In the genomic region with DNA sequence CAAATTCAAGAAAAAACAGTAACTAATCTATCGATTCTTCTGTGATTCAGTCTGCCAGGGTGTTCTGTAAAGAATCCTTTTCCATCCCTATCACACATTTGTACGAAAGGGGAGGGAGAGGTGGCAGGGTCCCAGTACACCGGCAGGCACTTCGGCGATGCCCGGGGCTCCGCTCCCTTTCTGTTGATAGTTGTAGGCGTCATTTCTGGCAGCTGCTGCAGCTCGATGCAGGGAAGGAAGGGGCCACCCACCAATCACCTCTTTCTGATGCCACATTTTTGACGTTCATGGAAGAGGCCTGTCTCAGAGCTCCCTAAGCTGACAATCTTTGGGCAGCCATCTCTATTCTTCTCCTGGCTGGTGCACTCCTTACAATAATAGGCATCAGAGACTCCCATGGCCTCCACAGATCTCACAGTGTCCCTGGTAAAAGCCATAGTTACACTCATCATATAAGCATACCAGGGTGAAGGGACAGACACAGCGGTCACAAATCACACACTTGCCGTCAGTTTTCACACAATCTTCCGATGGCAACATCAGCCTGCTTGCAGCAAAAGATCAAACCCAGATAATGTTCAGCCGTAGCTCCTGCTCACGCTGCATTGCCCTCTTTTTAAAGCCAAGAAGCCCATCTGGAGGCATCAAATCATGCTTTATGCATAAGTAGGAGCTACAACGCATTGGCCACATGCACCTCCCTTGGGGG, we compare ENCODE assay signal across 16 cellular contexts.
DNase-seq lines count a peak whose midpoint lies in the region; ATAC-seq and TF ChIP-seq lines count a peak whose summit lies in the region.
"Had no signal": no experiment of that assay in that cellular context is flagged by ENCODE, and none has a peak within 500 bp of the region (broad histone marks: within the 10 kb centered on the region; RNA-seq: fewer than 3 reads in every experiment).

No MANE protein-coding gene starts in this region.

- no peak for ATAC-seq in activated naive CD4-positive, alpha-beta T cell treated with anti-CD3 and anti-CD28 coated beads, Interleukin-2, amount 50 U/mL, for 72 hours
- ATAC-seq in GM21423 (IDR thresholded peaks at IDR 0.05; ENCODE audit: unreplicated experiment) = no peak
- ATAC-seq in HG03097 (IDR thresholded peaks at IDR 0.05; ENCODE audit: low FRiP score, unreplicated experiment) = no peak
- ATAC-seq: esophagus mucosa had no signal

- peak overlapping the region; percentile 44 for H3K4me3 Mint-ChIP-seq in T-helper 2 cell treated with Interferon-gamma antibody and Interleukin-4, amounts not matched to agents 5 μg/mL and 100 μg/mL, for 36 hours

- H3K27ac Mint-ChIP-seq in T-helper 2 cell treated with Interferon-gamma antibody and Interleukin-4, amounts not matched to agents 5 μg/mL and 100 μg/mL, for 36 hours = peak overlapping the region; percentile 77
- peak overlapping the region; percentile 81 to 89 for H3K27ac Mint-ChIP-seq in activated naive CD4-positive, alpha-beta T cell treated with anti-CD3 and anti-CD28 coated beads, Interleukin-2, amount 50 U/mL, for 72 hours

- peaks cover 2% of the 10 kb centered on the region for H3K36me3 Mint-ChIP-seq in T-helper 2 cell treated with Interferon-gamma antibody and Interleukin-4, amounts not matched to agents 5 μg/mL and 100 μg/mL, for 36 hours (ENCODE audit: low read depth)
- H3K36me3 Mint-ChIP-seq in activated naive CD4-positive, alpha-beta T cell treated with anti-CD3 and anti-CD28 coated beads, Interleukin-2, amount 50 U/mL, for 72 hours = peaks cover 7 to 20% of the 10 kb centered on the region in 2 donors

- TF ChIP-seq CTCF in GM10266 (IDR thresholded peaks at IDR 0.05; ENCODE audit: control insufficient read depth, insufficient read depth, low read depth, missing control alignments) = no peak

- H3K27me3 Mint-ChIP-seq in T-helper 2 cell treated with Interferon-gamma antibody and Interleukin-4, amounts not matched to agents 5 μg/mL and 100 μg/mL, for 36 hours (ENCODE audit: low read depth) = no peaks in the 10 kb centered on the region

- H3K9me3 Mint-ChIP-seq in T-helper 2 cell treated with Interferon-gamma antibody and Interleukin-4, amounts not matched to agents 5 μg/mL and 100 μg/mL, for 36 hours = no peaks in the 10 kb centered on the region
- no peaks in the 10 kb centered on the region for H3K9me3 Mint-ChIP-seq in activated naive CD4-positive, alpha-beta T cell treated with anti-CD3 and anti-CD28 coated beads, Interleukin-2, amount 50 U/mL, for 72 hours

- H3K4me1 Mint-ChIP-seq in T-helper 2 cell treated with Interferon-gamma antibody and Interleukin-4, amounts not matched to agents 5 μg/mL and 100 μg/mL, for 36 hours (ENCODE audit: low read depth) = peaks cover 53% of the 10 kb centered on the region

- peak; percentile 47 for DNase-seq in activated CD4-positive, alpha-beta T cell treated with anti-CD3 and anti-CD28 coated beads for 48 hours
- no peak for DNase-seq in activated CD4-positive, alpha-beta T cell treated with anti-CD3 and anti-CD28 coated beads for 1 hour
- no peak for DNase-seq in T-helper 2 cell treated with Interferon-gamma antibody and Interleukin-4, amounts not matched to agents 5 μg/mL and 100 μg/mL, for 36 hours (ENCODE audit: low spot score)
- DNase-seq in activated naive CD4-positive, alpha-beta T cell treated with anti-CD3 and anti-CD28 coated beads, Interleukin-2, amount 50 U/mL, for 72 hours (ENCODE audit: low spot score in 2 of 2) = no peak
- peak; percentile 40 for DNase-seq in stimulated activated CD8-positive, alpha-beta memory T cell treated with anti-CD3 and anti-CD28 coated beads, Interleukin-4, amount 100 ng/mL, for 48 hours
- DNase-seq in GM10266 (ENCODE audit: extremely low spot score) = no peak
- DNase-seq: dorsolateral prefrontal cortex, GOT3, NCI-H1092 treated with DMSO at 0.1 percent for 48 hours, NCI-H69, ovary, sigmoid colon, SJCRH30 had no signal

Comparison
In these comparisons a context has a peak if more than half of its experiments do, and no peak if none do; other contexts are left out.
1. DNase-seq: peak in activated CD4-positive, alpha-beta T cell treated with anti-CD3 and anti-CD28 coated beads for 48 hours (single experiment) and stimulated activated CD8-positive, alpha-beta memory T cell treated with anti-CD3 and anti-CD28 coated beads, Interleukin-4, amount 100 ng/mL, for 48 hours (single experiment); none in activated CD4-positive, alpha-beta T cell treated with anti-CD3 and anti-CD28 coated beads for 1 hour (single experiment), T-helper 2 cell treated with Interferon-gamma antibody and Interleukin-4, amounts not matched to agents 5 μg/mL and 100 μg/mL, for 36 hours (single experiment), activated naive CD4-positive, alpha-beta T cell treated with anti-CD3 and anti-CD28 coated beads, Interleukin-2, amount 50 U/mL, for 72 hours (0 of 2) and GM10266 (single experiment).